In the genomic region with DNA sequence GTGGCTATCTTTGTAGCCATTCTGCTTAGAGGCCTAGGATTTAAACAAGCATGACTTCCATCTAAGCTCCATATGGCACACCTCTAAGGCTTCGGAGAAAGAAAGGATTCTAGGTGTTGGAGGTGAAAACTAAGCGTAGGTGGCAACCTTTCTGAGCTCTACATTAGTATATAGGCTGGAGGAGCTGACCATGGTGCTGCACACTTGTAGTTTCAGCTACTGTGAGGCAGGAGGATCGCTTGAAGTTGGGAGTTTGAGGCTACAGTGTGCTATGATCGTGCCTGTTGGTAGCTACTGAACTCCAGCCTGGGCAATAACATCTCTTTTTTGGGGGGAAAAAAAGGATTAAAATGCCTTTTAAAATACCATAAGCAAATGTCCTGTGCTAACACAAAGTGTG, we compare ENCODE assay signal across 27 cellular contexts. TPM values are rescaled to one million over a fixed set of nuclear protein-coding genes. Genes with fewer than 3 reads are reported as not detected.
DNase-seq lines count a peak whose midpoint lies in the region; ATAC-seq and TF ChIP-seq lines count a peak whose summit lies in the region.
"Had no signal": no experiment of that assay in that cellular context is flagged by ENCODE, and none has a peak within 500 bp of the region (broad histone marks: within the 10 kb centered on the region; RNA-seq: fewer than 3 reads in every experiment).

No MANE protein-coding gene starts in this region.

- 94 to 100% methylated on average over 3 to 4 of the region's 4 CpGs for WGBS in endodermal cell (ENCODE audit: insufficient coverage in 1 of 2, insufficient read length in 1 of 2), 2 experiments

- H3K9me2 ChIP-seq in GM23338 (ENCODE audit: insufficient read depth), result no peaks in the 10 kb centered on the region

- H3K4me2 ChIP-seq in DND-41 (ENCODE audit: insufficient read depth, low read length) (no peak overlapping the region), GM23338 (no peak overlapping the region)

- H3K79me2 ChIP-seq in DND-41 (ENCODE audit: insufficient read depth, low read length), result peaks cover 31% of the 10 kb centered on the region
- H3K79me2 ChIP-seq in GM23338 (replicated peaks; ENCODE audit: insufficient read depth), result peaks cover 26% of the 10 kb centered on the region

- H3K4me3 Mint-ChIP-seq in GM23338, result no peak overlapping the region
- H3K4me3 Mint-ChIP-seq in endodermal cell, result no peak overlapping the region
- H3K4me3 Mint-ChIP-seq: CD14-positive monocyte, H9 had no signal

- H3K27ac Mint-ChIP-seq in GM23338 (no peak overlapping the region), endodermal cell (no peak overlapping the region)
- H3K27ac Mint-ChIP-seq: H9 had no signal

- H3K9ac ChIP-seq in DND-41 (ENCODE audit: low read depth, low read length) (no peak overlapping the region), endodermal cell (ENCODE audit: extremely low read depth, low read length, poor library complexity, severe bottlenecking) (no peak overlapping the region)

- TF ChIP-seq CTCF in DND-41 (IDR thresholded peaks at IDR 0.05; ENCODE audit: borderline replicate concordance, extremely low read depth, low read length, poor library complexity, severe bottlenecking) (no peak), GM23338 (conservative IDR thresholded peaks at IDR 0.05; ENCODE audit: low read depth in 2 of 2) (no peak), endodermal cell (conservative IDR thresholded peaks at IDR 0.05) (no peak)

- H3K4me1 ChIP-seq in DND-41 (ENCODE audit: insufficient read depth, low read length), result peaks cover 15% of the 10 kb centered on the region; the same call in 1 of the 2 replicates
- no peaks in the 10 kb centered on the region for H3K4me1 ChIP-seq in GM23338 (ENCODE audit: insufficient read depth)
- no peaks in the 10 kb centered on the region for H3K4me1 ChIP-seq in endodermal cell (ENCODE audit: control insufficient read depth, insufficient read depth, low read length)
- H3K4me1 ChIP-seq: BE2C, SJSA1 had no signal

- no peaks in the 10 kb centered on the region for H3K4me1 Mint-ChIP-seq in GM23338
- H3K4me1 Mint-ChIP-seq in endodermal cell, result no peaks in the 10 kb centered on the region
- H3K4me1 Mint-ChIP-seq: H9 had no signal

- DNase-seq in DND-41, result peak; percentile 30
- DNase-seq in GM23338 (ENCODE audit: low spot score), result peak; percentile 15
- peak; percentile 57 for DNase-seq in endodermal cell
- DNase-seq in kidney tubule cell (ENCODE audit: low spot score), result no peak
- DNase-seq: ACHN; BE2C; Calu3; DMS79 treated with DMSO at 0.1 percent for 48 hours; H9; IMR-90; NCI-H1092; NCI-H1417 treated with DMSO at 0.1 percent for 48 hours; NCI-H187; NCI-H2081 treated with DMSO at 0.1 percent for 48 hours; NCI-H2171; NCI-H226; NCI-H510A treated with DMSO at 0.1 percent for 48 hours; NCI-H774; NK-92 treated with Interleukin-12 subunit alpha and Interleukin-12 subunit beta, amount 100 ng/mL, for 24 hours; PC-3; T-helper 1 cell had no signal

- H2AFZ ChIP-seq in DND-41 (ENCODE audit: low read depth, low read length) (no peak overlapping the region), GM23338 (no peak overlapping the region)

- H3K9me3 ChIP-seq in DND-41 (ENCODE audit: insufficient read depth, low read length, severe bottlenecking) (no peaks in the 10 kb centered on the region), endodermal cell (ENCODE audit: control insufficient read depth, low read length) (no peaks in the 10 kb centered on the region)
- H3K9me3 ChIP-seq: BE2C, SJSA1 had no signal

- H3K36me3 ChIP-seq in DND-41 (ENCODE audit: insufficient read depth, low read length), result peaks cover 97% of the 10 kb centered on the region
- H3K36me3 ChIP-seq in GM23338 (ENCODE audit: insufficient read depth), result peaks cover 71% of the 10 kb centered on the region
- H3K36me3 ChIP-seq in endodermal cell (ENCODE audit: control insufficient read depth, insufficient read depth, low read length), result peaks cover 85% of the 10 kb centered on the region

- H3K27ac ChIP-seq in DND-41 (ENCODE audit: low read length), result no peak overlapping the region
- no peak overlapping the region for H3K27ac ChIP-seq in GM23338 (ENCODE audit: low read depth)
- H3K27ac ChIP-seq in endodermal cell (ENCODE audit: low read depth, low read length), result no peak overlapping the region
- H3K27ac ChIP-seq: SJSA1 had no signal

- peak; percentile 58; the same call in 1 of the 3 replicates for ATAC-seq in DND-41 (ENCODE audit: insufficient read depth, low read depth)
- no peak; the same call in 2 of the 3 replicates for ATAC-seq in GM23338
- no peak for ATAC-seq in HG03095 (IDR thresholded peaks at IDR 0.05; ENCODE audit: unreplicated experiment)
- no peak for ATAC-seq in GM18870 (IDR thresholded peaks at IDR 0.05; ENCODE audit: unreplicated experiment)
- ATAC-seq: PC-3, Right ventricle myocardium inferior had no signal

- H3F3A ChIP-seq in GM23338 (replicated peaks; ENCODE audit: low read depth), result no peaks in the 10 kb centered on the region

- H3K27me3 ChIP-seq in DND-41 (ENCODE audit: insufficient read depth, low read length, poor library complexity), result no peaks in the 10 kb centered on the region
- no peaks in the 10 kb centered on the region for H3K27me3 ChIP-seq in GM23338 (ENCODE audit: insufficient read depth)
- no peaks in the 10 kb centered on the region for H3K27me3 ChIP-seq in endodermal cell (ENCODE audit: control insufficient read depth, insufficient read depth, low read length, poor library complexity, severe bottlenecking)
- H3K27me3 ChIP-seq: BE2C, SJSA1 had no signal

- H4K20me1 ChIP-seq in DND-41 (ENCODE audit: insufficient read depth, low read length) (peaks cover 12% of the 10 kb centered on the region; the same call in 1 of the 2 replicates), GM23338 (replicated peaks; ENCODE audit: insufficient read depth) (peaks cover 11% of the 10 kb centered on the region)

- H3K9me3 Mint-ChIP-seq in GM23338 (no peaks in the 10 kb centered on the region), endodermal cell (no peaks in the 10 kb centered on the region)
- H3K9me3 Mint-ChIP-seq: H9 had no signal

- H3K27me3 Mint-ChIP-seq in GM23338 (ENCODE audit: insufficient read depth, low read depth, poor library complexity) (no peaks in the 10 kb centered on the region), endodermal cell (ENCODE audit: insufficient read depth) (no peaks in the 10 kb centered on the region)

- H3K4me3 ChIP-seq in DND-41 (ENCODE audit: low read depth in 1 of 2, low read length in 2 of 2) (no peak overlapping the region), GM23338 (no peak overlapping the region), endodermal cell (ENCODE audit: low read length) (no peak overlapping the region)
- H3K4me3 ChIP-seq: SJSA1 had no signal

- H3K36me3 Mint-ChIP-seq in GM23338 (ENCODE audit: low read depth) (peaks cover 71% of the 10 kb centered on the region), endodermal cell (ENCODE audit: low read depth) (peaks cover 61% of the 10 kb centered on the region)

TF ChIP-seq in GM23338, 12 proteins besides CTCF, POLR2A, EP300 and RAD21 (continues in another document):
- TF ChIP-seq CREB1 (CRISPR knock-in tag; IDR thresholded peaks at IDR 0.05; ENCODE audit: low read depth), result no peak

TF ChIP-seq in PFSK-1, 5 proteins besides CTCF, POLR2A, EP300 and RAD21:
- TF ChIP-seq POLR2AphosphoS5 (IDR thresholded peaks at IDR 0.05; ENCODE audit: low read depth, low read length), result no peak
- TF ChIP-seq TAF1 (IDR thresholded peaks at IDR 0.05; ENCODE audit: borderline replicate concordance, insufficient read depth, low read length), result no peak
- no peak for TF ChIP-seq SIN3A (IDR thresholded peaks at IDR 0.05; ENCODE audit: borderline replicate concordance, insufficient read depth, low read length)
- no peak for TF ChIP-seq FOXP2 (optimal IDR thresholded peaks at IDR 0.05; ENCODE audit: borderline replicate concordance, extremely low read depth, extremely low read length, insufficient read depth)
- TF ChIP-seq, protein P1, sequence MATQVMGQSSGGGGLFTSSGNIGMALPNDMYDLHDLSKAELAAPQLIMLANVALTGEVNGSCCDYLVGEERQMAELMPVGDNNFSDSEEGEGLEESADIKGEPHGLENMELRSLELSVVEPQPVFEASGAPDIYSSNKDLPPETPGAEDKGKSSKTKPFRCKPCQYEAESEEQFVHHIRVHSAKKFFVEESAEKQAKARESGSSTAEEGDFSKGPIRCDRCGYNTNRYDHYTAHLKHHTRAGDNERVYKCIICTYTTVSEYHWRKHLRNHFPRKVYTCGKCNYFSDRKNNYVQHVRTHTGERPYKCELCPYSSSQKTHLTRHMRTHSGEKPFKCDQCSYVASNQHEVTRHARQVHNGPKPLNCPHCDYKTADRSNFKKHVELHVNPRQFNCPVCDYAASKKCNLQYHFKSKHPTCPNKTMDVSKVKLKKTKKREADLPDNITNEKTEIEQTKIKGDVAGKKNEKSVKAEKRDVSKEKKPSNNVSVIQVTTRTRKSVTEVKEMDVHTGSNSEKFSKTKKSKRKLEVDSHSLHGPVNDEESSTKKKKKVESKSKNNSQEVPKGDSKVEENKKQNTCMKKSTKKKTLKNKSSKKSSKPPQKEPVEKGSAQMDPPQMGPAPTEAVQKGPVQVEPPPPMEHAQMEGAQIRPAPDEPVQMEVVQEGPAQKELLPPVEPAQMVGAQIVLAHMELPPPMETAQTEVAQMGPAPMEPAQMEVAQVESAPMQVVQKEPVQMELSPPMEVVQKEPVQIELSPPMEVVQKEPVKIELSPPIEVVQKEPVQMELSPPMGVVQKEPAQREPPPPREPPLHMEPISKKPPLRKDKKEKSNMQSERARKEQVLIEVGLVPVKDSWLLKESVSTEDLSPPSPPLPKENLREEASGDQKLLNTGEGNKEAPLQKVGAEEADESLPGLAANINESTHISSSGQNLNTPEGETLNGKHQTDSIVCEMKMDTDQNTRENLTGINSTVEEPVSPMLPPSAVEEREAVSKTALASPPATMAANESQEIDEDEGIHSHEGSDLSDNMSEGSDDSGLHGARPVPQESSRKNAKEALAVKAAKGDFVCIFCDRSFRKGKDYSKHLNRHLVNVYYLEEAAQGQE (IDR thresholded peaks at IDR 0.05; ENCODE audit: insufficient read depth in 1 of 2, low read depth in 2 of 2, low read length in 2 of 2), result peak; percentile 53 to 87; a peak in 3 of 4 replicates
TF ChIP-seq in PFSK-1: peak in this region for 1.

RNA-seq across cellular contexts. Expression of a gene that starts 7.4 kb away (rescaled TPM):
- total RNA-seq in GM23338 (2014; rRNA removed; shearing (Covaris generic)), result 29.5 and 45.4 TPM in 2 replicates
- 9.4 and 9.8 TPM in 2 replicates for polyA plus RNA-seq in GM23338 (2016; fragmentation: Nextera tagmentation; extraction: Ambion mirVana)
- polyA plus RNA-seq in PFSK-1 (2012; ENCODE audit: insufficient read length, low read depth), result 13.7 TPM
- 10 to 100 TPM; 29.1 to 33.1 TPM for total RNA-seq in endodermal cell
- polyA plus RNA-seq in endodermal cell (2013, experiment 1 of 2), result 33.3 TPM
- polyA plus RNA-seq in endodermal cell (2013, experiment 2 of 2), result 26.4 TPM

RNA-seq across cellular contexts. Expression of a gene that starts 7.4 kb away (rescaled TPM):
- total RNA-seq in GM23338 (2014; rRNA removed; shearing (Covaris generic)), result 17.8 and 21.2 TPM in 2 replicates
- polyA plus RNA-seq in GM23338 (2016; fragmentation: Nextera tagmentation; extraction: Ambion mirVana), result 11.6 and 15.1 TPM in 2 replicates
- 7.2 TPM for polyA plus RNA-seq in PFSK-1 (2012; ENCODE audit: insufficient read length, low read depth)
- total RNA-seq in endodermal cell, result 10 to 100 TPM; 22.3 to 24.8 TPM
- polyA plus RNA-seq in endodermal cell (2013, experiment 1 of 2), result 24.6 TPM
- polyA plus RNA-seq in endodermal cell (2013, experiment 2 of 2), result 20.7 TPM
